In the genomic region with DNA sequence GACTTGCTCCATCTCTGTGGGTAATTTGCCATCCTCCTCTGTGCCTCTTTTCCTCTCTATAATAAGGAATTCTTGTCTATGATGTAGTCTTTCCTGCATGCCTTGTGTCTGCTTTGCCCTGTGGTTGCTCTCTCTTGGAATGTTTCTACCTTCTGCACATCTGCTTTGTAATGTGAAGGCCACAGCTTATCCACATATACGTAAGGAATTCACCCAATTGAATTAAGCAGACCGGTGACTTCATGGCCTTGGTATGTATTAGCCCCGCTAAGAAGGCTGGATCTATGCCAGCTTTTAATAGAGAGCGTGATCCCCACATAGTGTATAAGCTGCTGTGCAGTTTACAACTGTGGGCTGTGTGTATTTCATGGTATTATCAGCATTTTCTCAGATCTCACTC, we compare ENCODE assay signal across 13 cellular contexts.
DNase-seq lines count a peak whose midpoint lies in the region; ATAC-seq and TF ChIP-seq lines count a peak whose summit lies in the region.
"Had no signal": no experiment of that assay in that cellular context is flagged by ENCODE, and none has a peak within 500 bp of the region (broad histone marks: within the 10 kb centered on the region; RNA-seq: fewer than 3 reads in every experiment).

No MANE protein-coding gene starts in this region.

- no peaks in the 10 kb centered on the region for H3K27me3 Mint-ChIP-seq in MCF 10A (ENCODE audit: insufficient read depth, unreplicated experiment)

- no peak for ATAC-seq in left colon
- ATAC-seq: left cardiac atrium had no signal

- H3K27ac ChIP-seq in breast epithelium: no peak overlapping the region
- H3K27ac ChIP-seq: suprapubic skin had no signal

- POLR2A ChIA-PET in MCF 10A (lab: Yijun Ruan, JAX): no interaction called here

- H3K36me3 Mint-ChIP-seq in MCF 10A (ENCODE audit: insufficient read depth, unreplicated experiment): no peaks in the 10 kb centered on the region

- no peaks in the 10 kb centered on the region for H3K9me3 ChIP-seq in breast epithelium
- H3K9me3 ChIP-seq: suprapubic skin had no signal

- no peak for TF ChIP-seq POLR2A in breast epithelium (IDR thresholded peaks at IDR 0.05)

- H3K27ac Mint-ChIP-seq in MCF 10A (ENCODE audit: low read depth, unreplicated experiment): no peak overlapping the region

- CTCF ChIA-PET in MCF 10A (lab: Yijun Ruan, JAX): interaction anchor here (0.9 to 1.4 kb wide), 2 partner anchors 12 to 19 kb away, joined by 3 to 9 read pairs; no protein-coding TSS in a partner anchor

- no peaks in the 10 kb centered on the region for H3K36me3 ChIP-seq in breast epithelium
- H3K36me3 ChIP-seq: suprapubic skin had no signal

- no peaks in the 10 kb centered on the region for H3K9me3 Mint-ChIP-seq in MCF 10A (ENCODE audit: unreplicated experiment)

- intact Hi-C loops in MCF 10A (cut with micrococcal nuclease): no loop called here
- intact Hi-C loops in breast epithelium (cut with DNase I; ENCODE audit: low total_unique reads): loop anchor here (10.0 kb wide), 1 partner anchor 683 kb away; no protein-coding TSS in a partner anchor
- intact Hi-C loops in left colon (cut with DNase I, micrococcal nuclease): no loop called here

- no TSS peak for BruUV-seq in MCF 10A (replicated peaks; lab: Mats Ljungman, UMichigan)

- H3K4me3 Mint-ChIP-seq in MCF 10A (ENCODE audit: unreplicated experiment): no peak overlapping the region

- DNase-seq in MCF 10A (ENCODE audit: unreplicated experiment): peak; percentile 61
- DNase-seq in breast epithelium (ENCODE audit: low spot score in 2 of 2): no peak
- peak; percentile 16 for DNase-seq in SK-MEL-5 (ENCODE audit: low read depth, low spot score)
- DNase-seq in fibroblast of mammary gland (ENCODE audit: low read depth): peak; percentile 70
- peak; percentile 18 for DNase-seq in smooth muscle cell of the brain vasculature (ENCODE audit: low read depth, low spot score)
- no peak for DNase-seq in CD1c-positive myeloid dendritic cell (ENCODE audit: extremely low spot score)
- DNase-seq in left colon: no peak
- no peak for DNase-seq in NCI-H345 treated with DMSO at 0.1 percent for 48 hours (lab: John Stamatoyannopoulos, UW; ENCODE audit: unreplicated experiment)
- DNase-seq: activated CD4-positive, CD25-positive, alpha-beta regulatory T cell treated with anti-CD3 and anti-CD28 coated beads, Interleukin-2, amount 50 U/mL, for 72 hours; effector memory CD4-positive, alpha-beta T cell; left cardiac atrium; RPMI8226 had no signal

- TF ChIP-seq CTCF in MCF 10A (IDR thresholded peaks at IDR 0.05; ENCODE audit: unreplicated experiment) (no peak), breast epithelium (IDR thresholded peaks at IDR 0.05) (no peak), fibroblast of mammary gland (conservative IDR thresholded peaks at IDR 0.05; ENCODE audit: control insufficient read depth, insufficient read depth, low read depth, low read length) (no peak)

- H3K4me3 ChIP-seq in breast epithelium (no peak overlapping the region), fibroblast of mammary gland (ENCODE audit: control insufficient read depth, low read depth, low read length) (no peak overlapping the region)
- H3K4me3 ChIP-seq: suprapubic skin had no signal

- in situ Hi-C loops in SK-MEL-5 (cut with HindIII; ENCODE audit: low pct_unique_long_range_greater_than_20kb, low sequenced_read_pairs): no loop called here

- H3K4me1 Mint-ChIP-seq in MCF 10A (ENCODE audit: insufficient read depth, unreplicated experiment): peaks cover 10% of the 10 kb centered on the region

- H3K4me1 ChIP-seq in breast epithelium: no peaks in the 10 kb centered on the region
- H3K4me1 ChIP-seq: suprapubic skin had no signal

- no peaks in the 10 kb centered on the region for H3K27me3 ChIP-seq in breast epithelium
- H3K27me3 ChIP-seq: suprapubic skin had no signal

Comparison
In these comparisons a context has a peak if more than half of its experiments do, and no peak if none do; other contexts are left out.
1. DNase-seq: peak in MCF 10A (single experiment), SK-MEL-5 (single experiment), fibroblast of mammary gland (single experiment) and smooth muscle cell of the brain vasculature (single experiment); none in breast epithelium (0 of 2), CD1c-positive myeloid dendritic cell (single experiment), left colon (0 of 2) and NCI-H345 treated with DMSO at 0.1 percent for 48 hours (single experiment).